In genomic region chr7:151696738-151697514, GRCh38 we compare ENCODE assay signal across 11 cellular contexts.
DNase-seq lines count a peak whose midpoint lies in the region; ATAC-seq, FAIRE-seq and TF ChIP-seq lines count a peak whose summit lies in the region.
"Had no signal": no experiment of that assay in that cellular context is flagged by ENCODE, and none has a peak within 500 bp of the region (broad histone marks: within the 10 kb centered on the region; RNA-seq: fewer than 3 reads in every experiment).

No MANE protein-coding gene starts in this region.

- 33% methylated on average over 6 of the region's 18 CpGs for WGBS in right lobe of liver (ENCODE audit: insufficient coverage, low coverage, low lambda C conversion rate, missing lambda C conversion rate)
- WGBS in testis, 2 donors = 87 to 89% methylated on average over 17 to 18 of the region's 18 CpGs

- TF ChIP-seq CTCF in right lobe of liver (IDR thresholded peaks at IDR 0.05) (peak in 3 of 4 donors; percentile 3 to 15 (median 8)), testis (IDR thresholded peaks at IDR 0.05) (no peak)

- ATAC-seq in right lobe of liver = peak; percentile 79 to 86 (median 85)

- TF ChIP-seq POLR2A in right lobe of liver (IDR thresholded peaks at IDR 0.05) (peak; percentile 26), testis (IDR thresholded peaks at IDR 0.05) (no peak), GM12891 (IDR thresholded peaks at IDR 0.05; ENCODE audit: low read depth, low read length) (no peak)

- DNase-seq in ACHN = peak; percentile 91
- DNase-seq in NCI-H1436 (lab: John Stamatoyannopoulos, UW) = peak; percentile 64
- DNase-seq in astrocyte of the hippocampus (ENCODE audit: low read depth, low spot score) = peak; percentile 70
- DNase-seq in right lobe of liver = peak; percentile 83 to 95 (median 91)
- no peak for DNase-seq in testis
- no peak for DNase-seq in stimulated activated CD4-positive, alpha-beta T cell treated with anti-CD3 and anti-CD28 coated beads, Interleukin-2, amount 100 ng/mL, for 24 hours
- no peak for DNase-seq in GM12891 (ENCODE audit: insufficient read length, low spot score)
- DNase-seq in T-helper 9 cell = no peak
- DNase-seq: tibial artery had no signal

- H3K4me1 ChIP-seq in right lobe of liver = peaks cover 0 to 24% (median 13%) of the 10 kb centered on the region in 4 donors
- H3K4me1 ChIP-seq in testis = no peaks in the 10 kb centered on the region
- H3K4me1 ChIP-seq: parathyroid adenoma had no signal

- FAIRE-seq in GM12891 (lab: Jason Lieb, UNC) = no peak
- FAIRE-seq: GM19239 had no signal

- H3K27me3 ChIP-seq in right lobe of liver = no peaks in the 10 kb centered on the region
- no peaks in the 10 kb centered on the region for H3K27me3 ChIP-seq in testis
- H3K27me3 ChIP-seq: tibial artery had no signal

- in situ Hi-C loops in ACHN (cut with HindIII; ENCODE audit: low pct_ligation_motif_present, low pct_unique_long_range_greater_than_20kb, low sequenced_read_pairs) = no loop called here

- H3K4me3 ChIP-seq in right lobe of liver (no peak overlapping the region), testis (no peak overlapping the region)
- H3K4me3 ChIP-seq: tibial artery had no signal

- H3K9me3 ChIP-seq in right lobe of liver (no peaks in the 10 kb centered on the region), testis (no peaks in the 10 kb centered on the region)
- H3K9me3 ChIP-seq: tibial artery had no signal

- intact Hi-C loops in right lobe of liver (cut with DNase I) (no loop called here), testis (cut with DNase I; ENCODE audit: low total_unique reads) (no loop called here)

- H3K27ac ChIP-seq in right lobe of liver (peak overlapping the region in 2 of 3 donors; percentile 70 to 94), testis (no peak overlapping the region)
- H3K27ac ChIP-seq: parathyroid adenoma had no signal

- H3K36me3 ChIP-seq in right lobe of liver = no peaks in the 10 kb centered on the region
- no peaks in the 10 kb centered on the region for H3K36me3 ChIP-seq in testis (ENCODE audit: low read depth, missing control alignments)
- H3K36me3 ChIP-seq: tibial artery had no signal

TF ChIP-seq in GM12891, 5 proteins besides CTCF, POLR2A, EP300 and RAD21:
- TF ChIP-seq POU2F2 (IDR thresholded peaks at IDR 0.05; ENCODE audit: low read depth, low read length) (no peak), POLR2AphosphoS5 (IDR thresholded peaks at IDR 0.05; ENCODE audit: low read depth, low read length) (no peak), TAF1 (IDR thresholded peaks at IDR 0.05; ENCODE audit: low read depth, low read length) (no peak), SPI1 (IDR thresholded peaks at IDR 0.05; ENCODE audit: low read depth, low read length) (no peak), PAX5 (IDR thresholded peaks at IDR 0.05; ENCODE audit: insufficient read depth, low read length, severe bottlenecking) (no peak)

Comparison
In these comparisons a context has a peak if more than half of its experiments do, and no peak if none do; other contexts are left out.
1. DNase-seq: peak in ACHN (single experiment), NCI-H1436 (single experiment), astrocyte of the hippocampus (single experiment) and right lobe of liver (3 of 3); none in testis (single experiment), stimulated activated CD4-positive, alpha-beta T cell treated with anti-CD3 and anti-CD28 coated beads, Interleukin-2, amount 100 ng/mL, for 24 hours (0 of 2), GM12891 (single experiment) and T-helper 9 cell (single experiment).
2. H3K27ac ChIP-seq: peak in right lobe of liver (2 of 3); none in testis (0 of 2).
3. CTCF ChIP-seq: peak in right lobe of liver (3 of 4); none in testis (0 of 3).